2 cellular contexts compared by ENCODE assay signal in the genomic region with DNA sequence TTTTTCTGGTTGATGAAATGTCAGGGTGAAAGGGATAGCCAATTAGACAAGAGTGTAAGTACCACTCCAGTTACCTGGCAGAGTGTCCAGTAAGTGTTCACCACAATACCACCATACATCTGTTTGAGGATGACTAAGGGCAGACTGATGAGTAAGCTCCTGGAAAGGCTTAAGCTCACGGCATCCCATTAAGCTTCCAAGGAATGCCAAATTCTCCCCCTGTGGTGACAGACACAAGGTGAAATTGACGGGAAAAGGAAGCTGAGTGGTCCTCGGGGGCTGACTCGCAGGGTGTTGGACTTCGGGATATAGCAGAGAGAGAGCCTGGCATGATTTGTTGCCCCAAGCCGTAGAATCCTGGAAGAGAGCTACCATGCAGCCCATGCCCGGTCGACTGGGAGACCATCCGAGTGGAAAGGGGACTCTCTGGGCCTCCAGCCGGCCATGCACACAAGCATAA.
TF ChIP-seq lines count a peak whose summit lies in the region.

No MANE protein-coding gene starts in this region.

TF ChIP-seq in A549, 52 proteins besides CTCF, POLR2A, EP300 and RAD21 (continued from another document and continues in another):
- TF ChIP-seq, protein P1, sequence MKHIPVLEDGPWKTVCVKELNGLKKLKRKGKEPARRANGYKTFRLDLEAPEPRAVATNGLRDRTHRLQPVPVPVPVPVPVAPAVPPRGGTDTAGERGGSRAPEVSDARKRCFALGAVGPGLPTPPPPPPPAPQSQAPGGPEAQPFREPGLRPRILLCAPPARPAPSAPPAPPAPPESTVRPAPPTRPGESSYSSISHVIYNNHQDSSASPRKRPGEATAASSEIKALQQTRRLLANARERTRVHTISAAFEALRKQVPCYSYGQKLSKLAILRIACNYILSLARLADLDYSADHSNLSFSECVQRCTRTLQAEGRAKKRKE (CRISPR knock-in tag; IDR thresholded peaks at IDR 0.05; ENCODE audit: low read depth), result no peak
- peak; percentile 58; the same call in 1 of the 2 replicates for TF ChIP-seq JUNB (IDR thresholded peaks at IDR 0.05)
- no peak for TF ChIP-seq MAFK (IDR thresholded peaks at IDR 0.05; ENCODE audit: partially characterized antibody)
- no peak for TF ChIP-seq CHD4 (IDR thresholded peaks at IDR 0.05; ENCODE audit: borderline replicate concordance)
- no peak for TF ChIP-seq BHLHE40 (IDR thresholded peaks at IDR 0.05; ENCODE audit: low read depth, low read length)
- TF ChIP-seq TP53 (CRISPR knock-in tag; IDR thresholded peaks at IDR 0.05), result no peak
- TF ChIP-seq RNF2 (IDR thresholded peaks at IDR 0.05; ENCODE audit: borderline replicate concordance, low read depth), result no peak
- TF ChIP-seq KDM1A (IDR thresholded peaks at IDR 0.05; ENCODE audit: low read depth), result no peak
- TF ChIP-seq ESRRA (IDR thresholded peaks at IDR 0.05; ENCODE audit: borderline replicate concordance, low read length), result no peak
- no peak for TF ChIP-seq HOXB5 (CRISPR knock-in tag; IDR thresholded peaks at IDR 0.05)
- no peak for TF ChIP-seq RFX5 (IDR thresholded peaks at IDR 0.05)
- TF ChIP-seq, protein P2, sequence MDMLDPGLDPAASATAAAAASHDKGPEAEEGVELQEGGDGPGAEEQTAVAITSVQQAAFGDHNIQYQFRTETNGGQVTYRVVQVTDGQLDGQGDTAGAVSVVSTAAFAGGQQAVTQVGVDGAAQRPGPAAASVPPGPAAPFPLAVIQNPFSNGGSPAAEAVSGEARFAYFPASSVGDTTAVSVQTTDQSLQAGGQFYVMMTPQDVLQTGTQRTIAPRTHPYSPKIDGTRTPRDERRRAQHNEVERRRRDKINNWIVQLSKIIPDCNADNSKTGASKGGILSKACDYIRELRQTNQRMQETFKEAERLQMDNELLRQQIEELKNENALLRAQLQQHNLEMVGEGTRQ (IDR thresholded peaks at IDR 0.05), result no peak
- no peak for TF ChIP-seq NPAS2 (CRISPR knock-in tag; IDR thresholded peaks at IDR 0.05; ENCODE audit: borderline replicate concordance)
- no peak for TF ChIP-seq TFCP2L1 (CRISPR knock-in tag; IDR thresholded peaks at IDR 0.05)
- no peak for TF ChIP-seq SMC3 (IDR thresholded peaks at IDR 0.05)
- TF ChIP-seq, protein P3, sequence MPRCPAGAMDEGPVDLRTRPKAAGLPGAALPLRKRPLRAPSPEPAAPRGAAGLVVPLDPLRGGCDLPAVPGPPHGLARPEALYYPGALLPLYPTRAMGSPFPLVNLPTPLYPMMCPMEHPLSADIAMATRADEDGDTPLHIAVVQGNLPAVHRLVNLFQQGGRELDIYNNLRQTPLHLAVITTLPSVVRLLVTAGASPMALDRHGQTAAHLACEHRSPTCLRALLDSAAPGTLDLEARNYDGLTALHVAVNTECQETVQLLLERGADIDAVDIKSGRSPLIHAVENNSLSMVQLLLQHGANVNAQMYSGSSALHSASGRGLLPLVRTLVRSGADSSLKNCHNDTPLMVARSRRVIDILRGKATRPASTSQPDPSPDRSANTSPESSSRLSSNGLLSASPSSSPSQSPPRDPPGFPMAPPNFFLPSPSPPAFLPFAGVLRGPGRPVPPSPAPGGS (IDR thresholded peaks at IDR 0.05), result no peak
- no peak for TF ChIP-seq NFE2L2 (conservative IDR thresholded peaks at IDR 0.05; ENCODE audit: low read length)
- TF ChIP-seq, protein P4, sequence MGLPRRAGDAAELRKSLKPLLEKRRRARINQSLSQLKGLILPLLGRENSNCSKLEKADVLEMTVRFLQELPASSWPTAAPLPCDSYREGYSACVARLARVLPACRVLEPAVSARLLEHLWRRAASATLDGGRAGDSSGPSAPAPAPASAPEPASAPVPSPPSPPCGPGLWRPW (IDR thresholded peaks at IDR 0.05), result no peak
- TF ChIP-seq, protein P5, sequence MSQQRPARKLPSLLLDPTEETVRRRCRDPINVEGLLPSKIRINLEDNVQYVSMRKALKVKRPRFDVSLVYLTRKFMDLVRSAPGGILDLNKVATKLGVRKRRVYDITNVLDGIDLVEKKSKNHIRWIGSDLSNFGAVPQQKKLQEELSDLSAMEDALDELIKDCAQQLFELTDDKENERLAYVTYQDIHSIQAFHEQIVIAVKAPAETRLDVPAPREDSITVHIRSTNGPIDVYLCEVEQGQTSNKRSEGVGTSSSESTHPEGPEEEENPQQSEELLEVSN (IDR thresholded peaks at IDR 0.05; ENCODE audit: borderline replicate concordance, low read depth), result no peak
- TF ChIP-seq CEBPB (IDR thresholded peaks at IDR 0.05), result no peak
- no peak for TF ChIP-seq ELK1 (IDR thresholded peaks at IDR 0.05; ENCODE audit: low read depth, low read length)
- no peak for TF ChIP-seq CBX8 (IDR thresholded peaks at IDR 0.05)
- peak; percentile 73; the same call in 1 of the 2 replicates for TF ChIP-seq GATA3 (IDR thresholded peaks at IDR 0.05; ENCODE audit: borderline replicate concordance)
- no peak for TF ChIP-seq ZNF302 (CRISPR knock-in tag; IDR thresholded peaks at IDR 0.05)
- TF ChIP-seq RARB (CRISPR knock-in tag; IDR thresholded peaks at IDR 0.05), result no peak
- TF ChIP-seq SREBF2 (IDR thresholded peaks at IDR 0.05), result no peak
- no peak for TF ChIP-seq EHMT2 (IDR thresholded peaks at IDR 0.05; ENCODE audit: low read depth)
- no peak for TF ChIP-seq MYC (IDR thresholded peaks at IDR 0.05; ENCODE audit: borderline replicate concordance, low read length)
- TF ChIP-seq HDAC2 (IDR thresholded peaks at IDR 0.05), result no peak
- TF ChIP-seq CHD2 (IDR thresholded peaks at IDR 0.05; ENCODE audit: low read length, partially characterized antibody), result no peak
- TF ChIP-seq EHF (CRISPR knock-in tag; IDR thresholded peaks at IDR 0.05), result no peak
- TF ChIP-seq MAX (IDR thresholded peaks at IDR 0.05), result peak; percentile 62

TF ChIP-seq in SK-N-SH, 30 proteins besides CTCF, POLR2A, EP300 and RAD21 (continued from another document):
- no peak for TF ChIP-seq GABPA (IDR thresholded peaks at IDR 0.05; ENCODE audit: low read depth)
- TF ChIP-seq SIN3A (IDR thresholded peaks at IDR 0.05; ENCODE audit: borderline replicate concordance, low read depth, low read length), result peak; percentile 75; the same call in 1 of the 2 replicates
- TF ChIP-seq, protein P2 (IDR thresholded peaks at IDR 0.05; ENCODE audit: borderline replicate concordance, low read depth, low read length), result no peak
- TF ChIP-seq CHD2 (IDR thresholded peaks at IDR 0.05; ENCODE audit: low read length, partially characterized antibody), result no peak
- TF ChIP-seq FOXM1 (IDR thresholded peaks at IDR 0.05; ENCODE audit: low read depth), result 0 out of 2 replicates have a peak, but pooled peaks have one; percentile 40
- TF ChIP-seq JUND (IDR thresholded peaks at IDR 0.05), result peak; percentile 90
- peak; percentile 18; the same call in 1 of the 2 replicates for TF ChIP-seq RXRA (IDR thresholded peaks at IDR 0.05; ENCODE audit: borderline replicate concordance, low read depth)
- peak; percentile 87 for TF ChIP-seq PBX3 (IDR thresholded peaks at IDR 0.05)
- peak; percentile 86 for TF ChIP-seq NFIC (IDR thresholded peaks at IDR 0.05; ENCODE audit: borderline replicate concordance)
- TF ChIP-seq NRF1 (IDR thresholded peaks at IDR 0.05; ENCODE audit: low read depth, low read length), result no peak
- TF ChIP-seq POLR2AphosphoS5 (IDR thresholded peaks at IDR 0.05; ENCODE audit: low read depth, low read length), result peak; percentile 25; the same call in 1 of the 2 replicates
- 0 out of 2 replicates have a peak, but pooled peaks have one; percentile 56 for TF ChIP-seq REST (IDR thresholded peaks at IDR 0.05; ENCODE audit: low read depth, low read length)
- TF ChIP-seq MEF2A (IDR thresholded peaks at IDR 0.05; ENCODE audit: borderline replicate concordance, low read depth), result no peak
- peak; percentile 94 for TF ChIP-seq FOSL2 (IDR thresholded peaks at IDR 0.05; ENCODE audit: borderline replicate concordance, low read depth)
- TF ChIP-seq MXI1 (IDR thresholded peaks at IDR 0.05; ENCODE audit: low read depth, low read length), result no peak
- TF ChIP-seq SMC3 (IDR thresholded peaks at IDR 0.05; ENCODE audit: low read depth, low read length), result no peak
- TF ChIP-seq TEAD4 (IDR thresholded peaks at IDR 0.05; ENCODE audit: borderline replicate concordance, insufficient read depth), result peak; percentile 87
- no peak for TF ChIP-seq YY1 (IDR thresholded peaks at IDR 0.05; ENCODE audit: low read depth)
- TF ChIP-seq TCF12 (IDR thresholded peaks at IDR 0.05), result peak; percentile 93
- no peak for TF ChIP-seq ZBTB33 (IDR thresholded peaks at IDR 0.05; ENCODE audit: borderline replicate concordance, low read depth)
